In the genomic region with DNA sequence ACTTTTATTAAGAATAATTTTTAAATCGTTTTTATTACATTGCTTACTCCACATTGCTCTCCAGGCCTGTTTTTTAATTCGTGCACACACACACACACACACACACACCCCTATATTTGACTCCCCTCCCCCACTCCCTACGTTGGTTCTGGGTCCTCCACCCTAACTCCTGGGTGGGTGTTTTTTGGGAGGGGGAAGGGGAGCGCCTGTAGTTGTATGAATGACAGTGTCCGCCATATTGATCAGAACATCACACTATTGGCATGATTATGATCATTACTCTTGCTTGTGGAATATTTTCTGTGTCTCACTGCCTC, we compare ENCODE assay signal across 9 cellular contexts. TPM values are rescaled to one million over a fixed set of nuclear protein-coding genes. Genes with fewer than 3 reads are reported as not detected.
DNase-seq lines count a peak whose midpoint lies in the region; ATAC-seq and TF ChIP-seq lines count a peak whose summit lies in the region.
"Had no signal": no experiment of that assay in that cellular context is flagged by ENCODE, and none has a peak within 500 bp of the region (broad histone marks: within the 10 kb centered on the region; RNA-seq: fewer than 3 reads in every experiment).

No MANE protein-coding gene starts in this region.

- no peak for TF ChIP-seq EP300 in stomach (IDR thresholded peaks at IDR 0.05)

- TF ChIP-seq CTCF in Panc1 (IDR thresholded peaks at IDR 0.05) (no peak), hepatocyte (IDR thresholded peaks at IDR 0.05; ENCODE audit: poor library complexity) (no peak), stomach (IDR thresholded peaks at IDR 0.05) (no peak)

- H3K36me3 ChIP-seq in Panc1 (ENCODE audit: control insufficient read depth, insufficient read depth, low read length) = no peaks in the 10 kb centered on the region
- no peaks in the 10 kb centered on the region for H3K36me3 ChIP-seq in hepatocyte (replicated peaks; ENCODE audit: insufficient read depth, low read depth)
- no peaks in the 10 kb centered on the region for H3K36me3 ChIP-seq in stomach

- no peaks in the 10 kb centered on the region for H3K79me2 ChIP-seq in hepatocyte

- no peak for DNase-seq in T-helper 2 cell treated with Interferon-gamma antibody and Interleukin-4, amounts not matched to agents 5 μg/mL and 100 μg/mL, for 36 hours (ENCODE audit: low spot score)
- no peak for DNase-seq in T-helper 2 cell
- no peak for DNase-seq in Panc1 (ENCODE audit: low read depth, low spot score)
- DNase-seq in hepatocyte (ENCODE audit: low spot score) = no peak
- DNase-seq in stomach = no peak
- no peak for DNase-seq in HuH-7 (ENCODE audit: low spot score)
- no peak for DNase-seq in mesenteric fat pad (ENCODE audit: low spot score)
- DNase-seq: NCI-H2107 had no signal

- H2AFZ ChIP-seq in hepatocyte = no peak overlapping the region

- peaks cover 24% of the 10 kb centered on the region for H3K4me1 Mint-ChIP-seq in T-helper 2 cell treated with Interferon-gamma antibody and Interleukin-4, amounts not matched to agents 5 μg/mL and 100 μg/mL, for 36 hours (ENCODE audit: low read depth)

- no peak overlapping the region; the same call in 1 of the 2 replicates for H3K27ac ChIP-seq in Panc1 (ENCODE audit: low read length)
- no peak overlapping the region for H3K27ac ChIP-seq in hepatocyte
- H3K27ac ChIP-seq in stomach = peak overlapping the region in 2 of 5 donors; percentile 81 to 96

- in situ Hi-C loops in Panc1 (cut with HindIII; ENCODE audit: low pct_unique_long_range_greater_than_20kb, low sequenced_read_pairs) = no loop called here

- H3K9me3 Mint-ChIP-seq in T-helper 2 cell treated with Interferon-gamma antibody and Interleukin-4, amounts not matched to agents 5 μg/mL and 100 μg/mL, for 36 hours = no peaks in the 10 kb centered on the region

- H3K27me3 Mint-ChIP-seq in T-helper 2 cell treated with Interferon-gamma antibody and Interleukin-4, amounts not matched to agents 5 μg/mL and 100 μg/mL, for 36 hours (ENCODE audit: low read depth) = peaks cover 85% of the 10 kb centered on the region

- no peak for TF ChIP-seq POLR2A in stomach (IDR thresholded peaks at IDR 0.05)

- H3K27me3 ChIP-seq in Panc1 (ENCODE audit: control insufficient read depth, insufficient read depth, low read length) = peaks cover 2% of the 10 kb centered on the region; the same call in 1 of the 2 replicates
- peaks cover 84% of the 10 kb centered on the region for H3K27me3 ChIP-seq in hepatocyte
- peaks cover 0 to 85% (median 42%) of the 10 kb centered on the region in 3 donors for H3K27me3 ChIP-seq in stomach

- H3K27ac Mint-ChIP-seq in T-helper 2 cell treated with Interferon-gamma antibody and Interleukin-4, amounts not matched to agents 5 μg/mL and 100 μg/mL, for 36 hours = no peak overlapping the region

- H3K36me3 Mint-ChIP-seq in T-helper 2 cell treated with Interferon-gamma antibody and Interleukin-4, amounts not matched to agents 5 μg/mL and 100 μg/mL, for 36 hours (ENCODE audit: low read depth) = no peaks in the 10 kb centered on the region

- ATAC-seq in Panc1 = no peak
- no peak for ATAC-seq in HG02588 (IDR thresholded peaks at IDR 0.05; ENCODE audit: unreplicated experiment)

- H3K4me1 ChIP-seq in Panc1 (ENCODE audit: control insufficient read depth, insufficient read depth, low read length) (no peaks in the 10 kb centered on the region; the same call in 1 of the 2 replicates), hepatocyte (ENCODE audit: insufficient read depth) (peaks cover 4% of the 10 kb centered on the region), stomach (peaks cover 9 to 64% (median 50%) of the 10 kb centered on the region in 4 donors)

- no peaks in the 10 kb centered on the region for H3K9me3 ChIP-seq in Panc1 (ENCODE audit: control insufficient read depth, insufficient read depth, low read depth, low read length)
- H3K9me3 ChIP-seq in hepatocyte (ENCODE audit: low read depth) = no peaks in the 10 kb centered on the region
- H3K9me3 ChIP-seq in stomach = no peaks in the 10 kb centered on the region

- WGBS in hepatocyte (ENCODE audit: low lambda C conversion rate, missing lambda C conversion rate) = 33% methylated on average over 5 of the region's 5 CpGs
- 16 to 21% (median 17%) methylated on average over 5 of the region's 5 CpGs for WGBS in stomach, 5 donors

- no peaks in the 10 kb centered on the region for H4K20me1 ChIP-seq in hepatocyte (ENCODE audit: insufficient read depth, poor library complexity, severe bottlenecking)

- peak overlapping the region; percentile 60 for H3K4me3 Mint-ChIP-seq in T-helper 2 cell treated with Interferon-gamma antibody and Interleukin-4, amounts not matched to agents 5 μg/mL and 100 μg/mL, for 36 hours

- peak overlapping the region; percentile 97 for H3K4me2 ChIP-seq in hepatocyte

- peak overlapping the region; percentile 63 to 64 for H3K4me3 ChIP-seq in Panc1 (ENCODE audit: low read depth in 2 of 2, low read length in 2 of 2)
- H3K4me3 ChIP-seq in hepatocyte = no peak overlapping the region
- H3K4me3 ChIP-seq in stomach = peak overlapping the region; percentile 66 to 76 (median 74)

- POLR2A ChIA-PET in Panc1 (lab: Charles Lee) = no interaction called here

- intact Hi-C loops in Panc1 (cut with micrococcal nuclease; ENCODE audit: unreplicated experiment) (no loop called here), stomach (cut with DNase I; ENCODE audit: low total_unique reads) (no loop called here)

- CTCF ChIA-PET in Panc1 (lab: Charles Lee) = no interaction called here

- H3K9me2 ChIP-seq in hepatocyte (replicated peaks; ENCODE audit: insufficient read depth) = no peaks in the 10 kb centered on the region

- BruUV-seq in Panc1 (replicated peaks; lab: Mats Ljungman, UMichigan) = no TSS peak

RNA-seq across cellular contexts. Expression of a gene that starts 1.3 kb away (rescaled TPM):
- total RNA-seq in Panc1 (2021; ENCODE audit: unreplicated experiment) (33.4 TPM), hepatocyte (0.77 and 2.8 TPM in 2 replicates), stomach (10 to 100 TPM in 2 of 5 donors, 1 to 10 TPM in 3; 3.8 to 42.0 (median 9.9) TPM), mesenteric fat pad (3.0 TPM)
- polyA plus RNA-seq in Panc1 (2012; ENCODE audit: insufficient read length) = 22.9 TPM
- polyA plus RNA-seq in hepatocyte (0.60 and 2.2 TPM in 2 replicates), stomach (1 to 10 TPM; 2.3 to 3.4 (median 2.3) TPM)
